ENCODE assay signal across 8 cellular contexts in the genomic region with DNA sequence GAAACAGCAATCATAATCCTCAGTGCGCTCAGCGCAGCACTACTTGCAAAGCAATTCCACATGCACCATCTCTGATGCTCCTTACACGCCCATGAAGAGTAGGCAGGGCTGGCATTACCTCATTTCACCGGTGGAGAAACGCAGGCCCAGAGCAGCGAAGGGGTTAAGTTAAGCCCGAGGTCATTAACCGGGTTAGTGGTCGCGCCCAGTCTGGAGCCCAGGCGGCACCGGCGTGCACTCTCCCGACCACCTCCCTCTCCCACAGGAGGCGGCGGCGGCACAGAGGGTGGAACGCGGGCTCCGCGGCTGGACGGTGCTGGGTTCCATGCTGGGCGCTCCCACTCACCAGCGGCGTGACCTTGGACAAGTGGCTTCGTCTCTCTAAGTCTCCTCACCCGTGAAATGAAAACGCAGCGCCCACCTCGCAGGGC. TPM values are rescaled to one million over a fixed set of nuclear protein-coding genes. Genes with fewer than 3 reads are reported as not detected.
DNase-seq lines count a peak whose midpoint lies in the region; ATAC-seq and TF ChIP-seq lines count a peak whose summit lies in the region.

No MANE protein-coding gene starts in this region.

- peak overlapping the region; percentile 89 for H2AFZ ChIP-seq in PC-9

- WGBS in ectodermal cell, 2 experiments = 2 to 3% methylated on average over 30 of the region's 30 CpGs

- no peaks in the 10 kb centered on the region for H3K27me3 ChIP-seq in CD8-positive, alpha-beta T cell (ENCODE audit: insufficient read depth, low read length)
- H3K27me3 ChIP-seq in H7 (ENCODE audit: control insufficient read depth, insufficient read depth, low read length) (peaks cover 5% of the 10 kb centered on the region; the same call in 1 of the 2 replicates), PC-9 (ENCODE audit: insufficient read depth, low read depth) (no peaks in the 10 kb centered on the region), ectodermal cell (ENCODE audit: control insufficient read depth, insufficient read depth, low read length, poor library complexity, severe bottlenecking) (peaks cover 12% of the 10 kb centered on the region), mononuclear cell (ENCODE audit: insufficient read depth, low read length) (peaks cover under 1% of the 10 kb centered on the region)

- peak overlapping the region; percentile 74 for H3K27ac ChIP-seq in CD8-positive, alpha-beta T cell (ENCODE audit: low read depth, low read length)
- H3K27ac ChIP-seq in PC-9 = peak overlapping the region; percentile 70
- no peak overlapping the region for H3K27ac ChIP-seq in ectodermal cell (ENCODE audit: insufficient read depth, low read depth, low read length, poor library complexity, severe bottlenecking)

- H3K36me3 Mint-ChIP-seq in CD8-positive, alpha-beta T cell = peaks cover 18% of the 10 kb centered on the region

- no peaks in the 10 kb centered on the region for H3K9me3 Mint-ChIP-seq in CD8-positive, alpha-beta T cell

- H3K4me3 ChIP-seq in CD8-positive, alpha-beta T cell (ENCODE audit: low read depth, low read length) = peak overlapping the region; percentile 74
- H3K4me3 ChIP-seq in H7 (ENCODE audit: insufficient read depth, low read depth, low read length) = peak overlapping the region; percentile 95
- peak overlapping the region; percentile 89 for H3K4me3 ChIP-seq in PC-9
- H3K4me3 ChIP-seq in ectodermal cell (ENCODE audit: insufficient read depth, low read depth, low read length) = peak overlapping the region; percentile 82
- peak overlapping the region; percentile 83 for H3K4me3 ChIP-seq in mononuclear cell (ENCODE audit: low read length)

- ATAC-seq in CD8-positive, alpha-beta T cell = no peak

- H3K4me1 ChIP-seq in CD8-positive, alpha-beta T cell (ENCODE audit: insufficient read depth, low read length) = peaks cover 52% of the 10 kb centered on the region
- H3K4me1 ChIP-seq in PC-9 (replicated peaks; ENCODE audit: insufficient read depth) = peaks cover 30% of the 10 kb centered on the region
- H3K4me1 ChIP-seq in ectodermal cell (ENCODE audit: control insufficient read depth, insufficient read depth, low read length) = peaks cover 38% of the 10 kb centered on the region
- peaks cover 48% of the 10 kb centered on the region for H3K4me1 ChIP-seq in mononuclear cell (ENCODE audit: insufficient read depth, low read length)

- H3K9me3 ChIP-seq in CD8-positive, alpha-beta T cell (ENCODE audit: low read length) = no peaks in the 10 kb centered on the region
- H3K9me3 ChIP-seq in PC-9 (ENCODE audit: insufficient read depth, low read depth) = no peaks in the 10 kb centered on the region
- H3K9me3 ChIP-seq in ectodermal cell (ENCODE audit: control insufficient read depth, low read length) = no peaks in the 10 kb centered on the region
- no peaks in the 10 kb centered on the region for H3K9me3 ChIP-seq in mononuclear cell (ENCODE audit: low read depth, low read length)

- H3K79me2 ChIP-seq in PC-9 (ENCODE audit: low read depth) = peaks cover 38% of the 10 kb centered on the region

- POLR2A ChIA-PET in CD8-positive, alpha-beta T cell (lab: Charles Lee) = interaction anchor here (1.0 to 1.2 kb wide), 6 partner anchors 22 to 688 kb away, joined by 3 to 8 read pairs (median 4); a partner anchor contains a TSS
- POLR2A ChIA-PET in PC-9 (lab: Charles Lee; ENCODE audit: unreplicated experiment) = interaction anchor here (0.5 kb wide), 1 partner anchor 1910 kb away, joined by 3 read pairs; no protein-coding TSS in a partner anchor

- peaks cover 40% of the 10 kb centered on the region for H3K4me1 Mint-ChIP-seq in CD8-positive, alpha-beta T cell (ENCODE audit: low read depth)

- no peak for TF ChIP-seq CTCF in CD8-positive, alpha-beta T cell (IDR thresholded peaks at IDR 0.05)
- TF ChIP-seq CTCF in PC-9 (conservative IDR thresholded peaks at IDR 0.05) = no peak

- intact Hi-C loops in CD8-positive, alpha-beta T cell (cut with DNase I, micrococcal nuclease) = loop anchor here (1.0 to 10.0 kb wide), 10 partner anchors 21 to 1583 kb away; a partner anchor contains a TSS
- intact Hi-C loops in PC-9 (cut with micrococcal nuclease; ENCODE audit: unreplicated experiment) = loop anchor here (1.0 to 10.0 kb wide), 2 partner anchors 20 to 105 kb away; a partner anchor contains a TSS

- H3F3A ChIP-seq in PC-9 (ENCODE audit: insufficient read depth, low read depth) = peaks cover 64% of the 10 kb centered on the region

- H3K4me3 Mint-ChIP-seq in CD8-positive, alpha-beta T cell = peak overlapping the region; percentile 85

- peak overlapping the region; percentile 85 for H3K27ac Mint-ChIP-seq in CD8-positive, alpha-beta T cell

- H3K36me3 ChIP-seq in CD8-positive, alpha-beta T cell (ENCODE audit: insufficient read depth, low read length) = peaks cover 4% of the 10 kb centered on the region
- no peaks in the 10 kb centered on the region; the same call in 1 of the 2 replicates for H3K36me3 ChIP-seq in H7 (replicated peaks; ENCODE audit: control insufficient read depth, insufficient read depth, low read length)
- no peaks in the 10 kb centered on the region for H3K36me3 ChIP-seq in PC-9 (ENCODE audit: low read depth)
- peaks cover 7% of the 10 kb centered on the region for H3K36me3 ChIP-seq in ectodermal cell (ENCODE audit: control insufficient read depth, insufficient read depth, low read length)

- H3K27me3 Mint-ChIP-seq in CD8-positive, alpha-beta T cell (ENCODE audit: low read depth) = peaks cover 5% of the 10 kb centered on the region

- no peak for DNase-seq in CD8-positive, alpha-beta T cell
- DNase-seq in H7 (peak; percentile 76), PC-9 (no peak), NCI-H345 (lab: John Stamatoyannopoulos, UW) (no peak), T1000 (lab: John Stamatoyannopoulos, UW) (no peak), DMS79 (lab: John Stamatoyannopoulos, UW) (no peak)

- H3K9me2 ChIP-seq in PC-9 (ENCODE audit: insufficient read depth) = no peaks in the 10 kb centered on the region

- H4K20me1 ChIP-seq in PC-9 (ENCODE audit: insufficient read depth) = peaks cover 8% of the 10 kb centered on the region; the same call in 1 of the 2 replicates

- CTCF ChIA-PET in CD8-positive, alpha-beta T cell (lab: Charles Lee) = no interaction called here
- CTCF ChIA-PET in PC-9 (lab: Charles Lee) = no interaction called here

- peak overlapping the region; percentile 100 for H3K4me2 ChIP-seq in PC-9

- BruUV-seq in PC-9 (replicated peaks; lab: Mats Ljungman, UMichigan) = no TSS peak

RNA-seq across cellular contexts. Expression of a gene that starts 0.5 kb away (rescaled TPM):
- total RNA-seq in CD8-positive, alpha-beta T cell = 10 to 100 TPM; 56.3 to 62.9 TPM
- 58.4 and 86.3 TPM in 2 replicates for total RNA-seq in H7 (2014; rRNA removed; shearing (Covaris generic))
- total RNA-seq in PC-9 (2021) (104 and 126 TPM in 2 replicates), mononuclear cell (33.6 TPM)
- 55.1 TPM for polyA plus RNA-seq in ectodermal cell (2013, experiment 1 of 4)
- 44.8 TPM for polyA plus RNA-seq in ectodermal cell (2013, experiment 2 of 4)
- 48.3 TPM for polyA plus RNA-seq in ectodermal cell (2013, experiment 3 of 4)
- polyA plus RNA-seq in ectodermal cell (2013, experiment 4 of 4) = 55.4 TPM

RNA-seq across cellular contexts. Expression of a gene that starts 3.2 kb away (rescaled TPM):
- total RNA-seq in CD8-positive, alpha-beta T cell = 10 to 100 TPM; 42.3 to 44.6 TPM
- 67.4 and 73.4 TPM in 2 replicates for total RNA-seq in H7 (2014; rRNA removed; shearing (Covaris generic))
- total RNA-seq in PC-9 (2021) (87.8 and 99.3 TPM in 2 replicates), mononuclear cell (20.0 TPM)
- polyA plus RNA-seq in ectodermal cell (2013, experiment 1 of 4) = 45.6 TPM
- 38.3 TPM for polyA plus RNA-seq in ectodermal cell (2013, experiment 2 of 4)
- polyA plus RNA-seq in ectodermal cell (2013, experiment 3 of 4) = 41.6 TPM
- 41.5 TPM for polyA plus RNA-seq in ectodermal cell (2013, experiment 4 of 4)

RNA-seq across cellular contexts. Expression of a gene that starts 6.2 kb away (rescaled TPM):
- total RNA-seq in CD8-positive, alpha-beta T cell = 10 to 100 TPM; 35.0 to 36.6 TPM
- 63.3 and 76.0 TPM in 2 replicates for total RNA-seq in H7 (2014; rRNA removed; shearing (Covaris generic))
- total RNA-seq in PC-9 (2021) (103 TPM in 2 replicates), mononuclear cell (23.6 TPM)
- 72.8 TPM for polyA plus RNA-seq in ectodermal cell (2013, experiment 1 of 4)
- polyA plus RNA-seq in ectodermal cell (2013, experiment 2 of 4) = 63.8 TPM
- 55.5 TPM for polyA plus RNA-seq in ectodermal cell (2013, experiment 3 of 4)
- polyA plus RNA-seq in ectodermal cell (2013, experiment 4 of 4) = 62.2 TPM

RNA-seq across cellular contexts. Expression of a gene that starts 20.7 kb away (rescaled TPM):
- total RNA-seq in CD8-positive, alpha-beta T cell = 10 to 100 TPM; 25.5 to 29.1 TPM
- 85.7 and 105 TPM in 2 replicates for total RNA-seq in H7 (2014; rRNA removed; shearing (Covaris generic))
- total RNA-seq in PC-9 (2021) = 199 and 245 TPM in 2 replicates
- polyA plus RNA-seq in ectodermal cell (2013, experiment 1 of 4) = 86.2 TPM
- 81.1 TPM for polyA plus RNA-seq in ectodermal cell (2013, experiment 2 of 4)
- 63.2 TPM for polyA plus RNA-seq in ectodermal cell (2013, experiment 3 of 4)
- polyA plus RNA-seq in ectodermal cell (2013, experiment 4 of 4) = 71.0 TPM
- total RNA-seq in mononuclear cell = 9.4 TPM

RNA-seq across cellular contexts. Expression of a gene that starts 22.4 kb away (rescaled TPM):
- 1 to 10 TPM; 1.9 to 2.7 TPM for total RNA-seq in CD8-positive, alpha-beta T cell
- 24.3 and 36.9 TPM in 2 replicates for total RNA-seq in H7 (2014; rRNA removed; shearing (Covaris generic))
- total RNA-seq in PC-9 (2021) = 45.7 and 58.4 TPM in 2 replicates
- 17.6 TPM for polyA plus RNA-seq in ectodermal cell (2013, experiment 1 of 4)
- 15.2 TPM for polyA plus RNA-seq in ectodermal cell (2013, experiment 2 of 4)
- polyA plus RNA-seq in ectodermal cell (2013, experiment 3 of 4) = 15.4 TPM
- polyA plus RNA-seq in ectodermal cell (2013, experiment 4 of 4) = 18.9 TPM
- total RNA-seq in mononuclear cell = 3.7 TPM
